In genomic region chrX:42869659-42870476, GRCh38 we compare ENCODE assay signal across 14 cellular contexts.
A peak's percentile ranks its signal among the peaks of the same experiment; 100 is the strongest.
DNase-seq lines count a peak whose midpoint lies in the region; ATAC-seq, FAIRE-seq and TF ChIP-seq lines count a peak whose summit lies in the region.
"Had no signal": no experiment of that assay in that cellular context is flagged by ENCODE, and none has a peak within 500 bp of the region (broad histone marks: within the 10 kb centered on the region; RNA-seq: fewer than 3 reads in every experiment).

No MANE protein-coding gene starts in this region.

- no peak for TF ChIP-seq POLR2A in sigmoid colon (IDR thresholded peaks at IDR 0.05)

- no peaks in the 10 kb centered on the region for H3K36me3 Mint-ChIP-seq in activated B cell treated with CpG ODN at 0.5 μM for 24 hours (ENCODE audit: low read depth)
- H3K36me3 Mint-ChIP-seq: type B pancreatic cell had no signal

- no peak for TF ChIP-seq EP300 in sigmoid colon (IDR thresholded peaks at IDR 0.05)

- H3K27me3 ChIP-seq in sigmoid colon: no peaks in the 10 kb centered on the region

- no peak overlapping the region for H3K4me3 ChIP-seq in sigmoid colon

- 66 to 88% methylated on average over 4 of the region's 4 CpGs for WGBS in sigmoid colon, 2 donors

- CTCF ChIA-PET in activated B cell treated with CpG ODN at 0.5 μM for 24 hours (lab: Charles Lee): interaction anchor here (1.5 kb wide), 1 partner anchor 73 kb away, joined by 3 read pairs; no protein-coding TSS in a partner anchor

- no peak overlapping the region for H3K27ac ChIP-seq in sigmoid colon
- H3K27ac ChIP-seq: VCaP had no signal

- no peaks in the 10 kb centered on the region for H3K4me1 ChIP-seq in sigmoid colon

- H3K9me3 Mint-ChIP-seq in activated B cell treated with CpG ODN at 0.5 μM for 24 hours: no peaks in the 10 kb centered on the region
- H3K9me3 Mint-ChIP-seq: type B pancreatic cell had no signal

- intact Hi-C loops in activated B cell treated with CpG ODN at 0.5 μM for 24 hours (cut with micrococcal nuclease): no loop called here
- intact Hi-C loops in sigmoid colon (cut with DNase I): no loop called here
- intact Hi-C loops in posterior cingulate gyrus (cut with DNase I): no loop called here

- peak overlapping the region; percentile 19 for H3K4me3 Mint-ChIP-seq in activated B cell treated with CpG ODN at 0.5 μM for 24 hours
- H3K4me3 Mint-ChIP-seq: type B pancreatic cell had no signal

- H3K4me1 Mint-ChIP-seq in activated B cell treated with CpG ODN at 0.5 μM for 24 hours: peaks cover 24% of the 10 kb centered on the region

- ATAC-seq in GM18508 (IDR thresholded peaks at IDR 0.05; ENCODE audit: insufficient read depth, unreplicated experiment): peak; percentile 89
- peak; percentile 91 for ATAC-seq in GM21360 (IDR thresholded peaks at IDR 0.05; ENCODE audit: unreplicated experiment)
- ATAC-seq in HG03045 (IDR thresholded peaks at IDR 0.05; ENCODE audit: unreplicated experiment): peak; percentile 81
- ATAC-seq in activated B cell treated with CpG ODN at 0.5 μM for 24 hours (ENCODE audit: low read depth): peak; percentile 81
- ATAC-seq: PC-3 had no signal

- peak overlapping the region; percentile 13 for H3K27ac Mint-ChIP-seq in activated B cell treated with CpG ODN at 0.5 μM for 24 hours
- H3K27ac Mint-ChIP-seq: type B pancreatic cell had no signal

- no peak for TF ChIP-seq CTCF in activated B cell treated with CpG ODN at 0.5 μM for 24 hours (IDR thresholded peaks at IDR 0.05)
- no peak for TF ChIP-seq CTCF in sigmoid colon (IDR thresholded peaks at IDR 0.05)

- POLR2A ChIA-PET in activated B cell treated with CpG ODN at 0.5 μM for 24 hours (lab: Charles Lee): interaction anchor here (0.6 kb wide), 1 partner anchor 256 kb away, joined by 4 read pairs; no protein-coding TSS in a partner anchor

- H3K27me3 Mint-ChIP-seq in activated B cell treated with CpG ODN at 0.5 μM for 24 hours: no peaks in the 10 kb centered on the region
- H3K27me3 Mint-ChIP-seq: type B pancreatic cell had no signal

- no peaks in the 10 kb centered on the region for H3K9me3 ChIP-seq in sigmoid colon

- FAIRE-seq in frontal cortex (lab: Jason Lieb, UNC): no peak
- FAIRE-seq: endometrium, H54 had no signal

- DNase-seq in activated B cell treated with CpG ODN at 0.5 μM for 24 hours (no peak), cerebellum (ENCODE audit: low spot score) (no peak), sigmoid colon (no peak), frontal cortex (ENCODE audit: low spot score in 2 of 2) (no peak), posterior cingulate gyrus (no peak)
- DNase-seq: PC-3; stimulated activated CD4-positive, alpha-beta T cell treated with anti-CD3 and anti-CD28 coated beads, Interleukin-2, amount 100 ng/mL, for 24 hours had no signal

- no peaks in the 10 kb centered on the region for H3K36me3 ChIP-seq in sigmoid colon
